18 cellular contexts compared by ENCODE assay signal in genomic region chr1:205666372-205667166, GRCh38. TPM values are rescaled to one million over a fixed set of nuclear protein-coding genes. Genes with fewer than 3 reads are reported as not detected.
DNase-seq lines count a peak whose midpoint lies in the region; ATAC-seq and TF ChIP-seq lines count a peak whose summit lies in the region.
"Had no signal": no experiment of that assay in that cellular context is flagged by ENCODE, and none has a peak within 500 bp of the region (broad histone marks: within the 10 kb centered on the region; RNA-seq: fewer than 3 reads in every experiment).

No MANE protein-coding gene starts in this region.

- H3K4me3 ChIP-seq in HCT116 (replicated peaks in 1 of 2; ENCODE audit: low read depth in 1 of 2, low read length in 2 of 2) = no peak overlapping the region
- peak overlapping the region; percentile 37 to 38 for H3K4me3 ChIP-seq in mucosa of rectum (ENCODE audit: low read length in 2 of 2)
- H3K4me3 ChIP-seq in transverse colon = no peak overlapping the region
- H3K4me3 ChIP-seq: coronary artery, left lung, thyroid gland had no signal

- no peaks in the 10 kb centered on the region for H4K20me1 ChIP-seq in HCT116 (ENCODE audit: insufficient read depth)

- 79% methylated on average over 6 of the region's 6 CpGs; no CpG with 5 or more reads in 1 of the 2 donors for WGBS in transverse colon (ENCODE audit: low coverage in 1 of 2), 2 donors

- peaks cover 13% of the 10 kb centered on the region; the same call in 1 of the 2 replicates for H3K79me2 ChIP-seq in HCT116 (ENCODE audit: insufficient read depth, low read length)

- H3K4me1 ChIP-seq in HCT116 (ENCODE audit: control insufficient read depth in 1 of 2, insufficient read depth in 2 of 2, low read length in 2 of 2) (peaks cover 37 to 76% of the 10 kb centered on the region in 2 experiments), mucosa of rectum (ENCODE audit: control insufficient read depth in 2 of 2, insufficient read depth in 2 of 2, low read length in 2 of 2) (peaks cover 61 to 75% of the 10 kb centered on the region in 2 donors), transverse colon (peaks cover 32 to 73% (median 58%) of the 10 kb centered on the region in 4 donors)

- H3K27me3 ChIP-seq in HCT116 (ENCODE audit: insufficient read depth, low read length) = no peaks in the 10 kb centered on the region
- no peaks in the 10 kb centered on the region for H3K27me3 ChIP-seq in mucosa of rectum (ENCODE audit: control insufficient read depth in 2 of 2, insufficient read depth in 2 of 2, low read length in 2 of 2)
- H3K27me3 ChIP-seq in transverse colon = peaks cover 5% of the 10 kb centered on the region
- H3K27me3 ChIP-seq: thyroid gland had no signal

- no peaks in the 10 kb centered on the region for H3K27me3 Mint-ChIP-seq in activated B cell treated with CpG ODN at 0.5 μM for 24 hours

- in situ Hi-C loops in transverse colon (cut with MboI; ENCODE audit: low pct_ligation_motif_present in 1 of 4, low pct_unique_long_range_greater_than_20kb in 1 of 4, low sequenced_read_pairs in 3 of 4) = no loop called here

- H3K36me3 ChIP-seq in HCT116 (ENCODE audit: control insufficient read depth in 1 of 2, insufficient read depth in 2 of 2, low read length in 2 of 2) = no peaks in the 10 kb centered on the region
- peaks cover 0 to 9% of the 10 kb centered on the region in 2 donors for H3K36me3 ChIP-seq in mucosa of rectum (ENCODE audit: control insufficient read depth in 2 of 2, insufficient read depth in 2 of 2, low read length in 2 of 2)
- no peaks in the 10 kb centered on the region for H3K36me3 ChIP-seq in transverse colon
- H3K36me3 ChIP-seq: left lung, thyroid gland had no signal

- RAD21 ChIA-PET in HCT116 (lab: Charles Lee; ENCODE audit: low non-redundant PET in 1 of 2, low total read pairs in 2 of 2, uncharacterized antibody in 2 of 2, unreplicated experiment in 2 of 2) = no interaction called here

- DNase-seq in HCT116 (ENCODE audit: low read depth, low spot score) (no peak), activated B cell treated with CpG ODN at 0.5 μM for 24 hours (no peak), transverse colon (peak; percentile 72), NCI-H146 treated with DMSO at 0.1 percent for 48 hours (lab: John Stamatoyannopoulos, UW; ENCODE audit: unreplicated experiment) (no peak), RPMI8226 (no peak)
- DNase-seq: activated CD4-positive, alpha-beta T cell treated with anti-CD3 and anti-CD28 coated beads, Interleukin-2, amount 50 U/mL, for 1 hour; activated naive CD8-positive, alpha-beta T cell treated with anti-CD3 and anti-CD28 coated beads, Interleukin-2, amount 10 ng/mL, durations not matched to agents 7 days and 5 days; Caco-2; left lung; NCI-H526 treated with DMSO at 0.1 percent for 48 hours; stimulated activated CD4-positive, alpha-beta T cell treated with anti-CD3 and anti-CD28 coated beads, Interleukin-15, amount 100 ng/mL, for 24 hours; thyroid gland had no signal

- TF ChIP-seq CTCF in HCT116 (IDR thresholded peaks at IDR 0.05 in 2 of 3, conservative IDR thresholded peaks at IDR 0.05 in 1 of 3; ENCODE audit: borderline replicate concordance in 1 of 3, insufficient read depth in 1 of 3, low read depth in 2 of 3, low read length in 2 of 3) = no peak
- no peak for TF ChIP-seq CTCF in activated B cell treated with CpG ODN at 0.5 μM for 24 hours (IDR thresholded peaks at IDR 0.05)
- TF ChIP-seq CTCF in transverse colon (IDR thresholded peaks at IDR 0.05) = no peak

- H3K9ac ChIP-seq in HCT116 (ENCODE audit: low read length) = no peak overlapping the region
- peak overlapping the region; percentile 47 to 63 for H3K9ac ChIP-seq in mucosa of rectum (ENCODE audit: low read depth in 1 of 2, low read length in 2 of 2)

- H3K9me3 ChIP-seq in HCT116 (ENCODE audit: control insufficient read depth in 1 of 2, insufficient read depth in 1 of 2, low read depth in 1 of 2, low read length in 2 of 2) (no peaks in the 10 kb centered on the region), mucosa of rectum (ENCODE audit: control insufficient read depth in 2 of 2, low read length in 2 of 2) (no peaks in the 10 kb centered on the region), transverse colon (no peaks in the 10 kb centered on the region)
- H3K9me3 ChIP-seq: Caco-2, left lung, thyroid gland had no signal

- peaks cover 74% of the 10 kb centered on the region for H3K4me1 Mint-ChIP-seq in activated B cell treated with CpG ODN at 0.5 μM for 24 hours

- TF ChIP-seq POLR2A in HCT116 (IDR thresholded peaks at IDR 0.05; ENCODE audit: borderline replicate concordance, extremely low read depth, insufficient read depth, insufficient read length) (no peak), transverse colon (IDR thresholded peaks at IDR 0.05) (no peak)

- peak overlapping the region; percentile 81; the same call in 1 of the 2 replicates for H3K4me2 ChIP-seq in HCT116 (ENCODE audit: low read length)

- CTCF ChIA-PET in HCT116 (lab: Charles Lee) = interaction anchor here (1.0 to 4.8 kb wide), 3 partner anchors 8 to 45 kb away, joined by 5 to 39 read pairs (median 7); no protein-coding TSS in a partner anchor
- CTCF ChIA-PET in activated B cell treated with CpG ODN at 0.5 μM for 24 hours (lab: Charles Lee) = interaction anchor here (1.5 to 18.8 kb wide), 4 partner anchors 8 to 311 kb away, joined by 3 to 628 read pairs (median 37); no protein-coding TSS in a partner anchor

- no peak for TF ChIP-seq EP300 in transverse colon (IDR thresholded peaks at IDR 0.05; ENCODE audit: low read depth)

- peaks cover 11% of the 10 kb centered on the region for H3K36me3 Mint-ChIP-seq in activated B cell treated with CpG ODN at 0.5 μM for 24 hours (ENCODE audit: low read depth)
- H3K36me3 Mint-ChIP-seq: activated naive CD8-positive, alpha-beta T cell treated with anti-CD3 and anti-CD28 coated beads, Interleukin-2, amount 10 ng/mL, durations not matched to agents 7 days and 5 days had no signal

- H3K27ac Mint-ChIP-seq in activated B cell treated with CpG ODN at 0.5 μM for 24 hours = peak overlapping the region; percentile 81
- H3K27ac Mint-ChIP-seq: activated naive CD8-positive, alpha-beta T cell treated with anti-CD3 and anti-CD28 coated beads, Interleukin-2, amount 10 ng/mL, durations not matched to agents 7 days and 5 days; T-helper 1 cell treated with Interleukin-12 subunit alpha and Interleukin-12 subunit beta and Interleukin-4 antibody, amounts not matched to agents 30 μg/mL and 1 μg/mL, for 36 hours had no signal

- no peaks in the 10 kb centered on the region for H3K9me3 Mint-ChIP-seq in activated B cell treated with CpG ODN at 0.5 μM for 24 hours
- H3K9me3 Mint-ChIP-seq: activated naive CD8-positive, alpha-beta T cell treated with anti-CD3 and anti-CD28 coated beads, Interleukin-2, amount 10 ng/mL, durations not matched to agents 7 days and 5 days; T-helper 1 cell treated with Interleukin-12 subunit alpha and Interleukin-12 subunit beta and Interleukin-4 antibody, amounts not matched to agents 30 μg/mL and 1 μg/mL, for 36 hours had no signal

- intact Hi-C loops in HCT116 (cut with micrococcal nuclease) = no loop called here
- intact Hi-C loops in activated B cell treated with CpG ODN at 0.5 μM for 24 hours (cut with micrococcal nuclease) = loop anchor here (10.0 kb wide), 1 partner anchor 1158 kb away; no protein-coding TSS in a partner anchor
- intact Hi-C loops in transverse colon (cut with DNase I; ENCODE audit: low total_unique reads) = no loop called here

- no peak for TF ChIP-seq RAD21 in HCT116 (IDR thresholded peaks at IDR 0.05; ENCODE audit: low read depth)

- H2AFZ ChIP-seq in HCT116 (ENCODE audit: low read depth, low read length, poor library complexity, severe bottlenecking) = no peak overlapping the region

- no TSS peak for BruUV-seq in HCT116 (replicated peaks; lab: Mats Ljungman, UMichigan)

- POLR2A ChIA-PET in HCT116 (lab: Charles Lee) (interaction anchor here (1.0 kb wide), 1 partner anchor 14 kb away, joined by 3 read pairs; the partner anchor contains the start of gene SLC45A3), activated B cell treated with CpG ODN at 0.5 μM for 24 hours (lab: Charles Lee) (interaction anchor here (1.0 to 1.9 kb wide), 3 partner anchors 11 to 49 kb away, joined by 3 to 5 read pairs (median 5); no protein-coding TSS in a partner anchor)

- no peak for ATAC-seq in HCT116
- ATAC-seq in activated B cell treated with CpG ODN at 0.5 μM for 24 hours (ENCODE audit: low read depth) = no peak
- no peak for ATAC-seq in GM21529 (IDR thresholded peaks at IDR 0.05; ENCODE audit: unreplicated experiment)
- ATAC-seq: HepG2, left lung, right cardiac atrium had no signal

- H3K9me2 ChIP-seq in HCT116 (ENCODE audit: insufficient read depth) = no peaks in the 10 kb centered on the region

- H3K4me3 Mint-ChIP-seq in activated B cell treated with CpG ODN at 0.5 μM for 24 hours = no peak overlapping the region
- H3K4me3 Mint-ChIP-seq: activated naive CD8-positive, alpha-beta T cell treated with anti-CD3 and anti-CD28 coated beads, Interleukin-2, amount 10 ng/mL, durations not matched to agents 7 days and 5 days; T-helper 1 cell treated with Interleukin-12 subunit alpha and Interleukin-12 subunit beta and Interleukin-4 antibody, amounts not matched to agents 30 μg/mL and 1 μg/mL, for 36 hours had no signal

- H3K27ac ChIP-seq in HCT116 (ENCODE audit: low read depth, low read length) = no peak overlapping the region
- H3K27ac ChIP-seq in mucosa of rectum (ENCODE audit: low read depth in 2 of 2, low read length in 2 of 2) = peak overlapping the region; percentile 83 to 87
- peak overlapping the region; percentile 65 to 78 (median 72) for H3K27ac ChIP-seq in transverse colon
- H3K27ac ChIP-seq: coronary artery, left lung, thyroid gland had no signal

TF ChIP-seq in HCT116, 20 proteins besides CTCF, POLR2A, EP300 and RAD21 (continues in another document):
- TF ChIP-seq CBX3 (IDR thresholded peaks at IDR 0.05; ENCODE audit: low read depth) = no peak

RNA-seq across cellular contexts. Expression of gene SLC45A3, which starts 13.7 kb away (rescaled TPM):
- total RNA-seq in HCT116 (2021; ENCODE audit: unreplicated experiment) = 12.3 TPM
- polyA plus RNA-seq in HCT116 (2012) = 11.4 and 12.6 TPM in 2 replicates
- 6.9 and 7.4 TPM in 2 replicates for total RNA-seq in activated B cell treated with CpG ODN at 0.5 μM for 24 hours
- 10 to 100 TPM; 12.2 to 29.1 (median 17.0) TPM for total RNA-seq in transverse colon

RNA-seq across cellular contexts. Expression of gene ELK4, which starts 34.8 kb away (rescaled TPM):
- total RNA-seq in HCT116 (2021; ENCODE audit: unreplicated experiment) (46.2 TPM), activated B cell treated with CpG ODN at 0.5 μM for 24 hours (130 and 141 TPM in 2 replicates), transverse colon (10 to 100 TPM; 16.0 to 24.1 (median 19.7) TPM)
- polyA plus RNA-seq in HCT116 (2012) = 5.9 and 6.4 TPM in 2 replicates

Comparison
In these comparisons a context has a peak if more than half of its experiments do, and no peak if none do; other contexts are left out.
1. H3K4me3 ChIP-seq: peak in mucosa of rectum (2 of 2); none in HCT116 (0 of 2) and transverse colon (0 of 4).